Comparison of ENCODE assay signal across 21 cellular contexts in genomic region chr5:139016186-139016585, GRCh38.
DNase-seq lines count a peak whose midpoint lies in the region; ATAC-seq, FAIRE-seq and TF ChIP-seq lines count a peak whose summit lies in the region.
"Had no signal": no experiment of that assay in that cellular context is flagged by ENCODE, and none has a peak within 500 bp of the region (broad histone marks: within the 10 kb centered on the region; RNA-seq: fewer than 3 reads in every experiment).

No MANE protein-coding gene starts in this region.

- peaks cover 17% of the 10 kb centered on the region for H3K36me3 Mint-ChIP-seq in mesothelial cell of epicardium
- H3K36me3 Mint-ChIP-seq in activated T-cell treated with anti-CD3 and anti-CD28 coated beads, Interleukin-2, amount 50 U/mL, for 4 hours (ENCODE audit: insufficient read depth) = peaks cover 40% of the 10 kb centered on the region

- DNase-seq in RCC 7860 (ENCODE audit: low spot score) (peak; percentile 31), amniotic epithelial cell (ENCODE audit: low read depth) (peak; percentile 36), kidney glomerular epithelial cell (lab: John Stamatoyannopoulos, UW) (peak; percentile 16), mesothelial cell of epicardium (ENCODE audit: low spot score in 2 of 2, unreplicated experiment in 2 of 2) (no peak), cortex of kidney (lab: John Stamatoyannopoulos, UW) (no peak), NCI-H2196 (lab: John Stamatoyannopoulos, UW; ENCODE audit: unreplicated experiment) (no peak), dedifferentiated amniotic fluid mesenchymal stem cell (ENCODE audit: extremely low spot score) (no peak)
- DNase-seq in activated T-cell treated with anti-CD3 and anti-CD28 coated beads, Interleukin-2, amount 50 U/mL, for 4 hours = no peak
- DNase-seq: AML-193; Caco-2; Calu3; CD4-positive, alpha-beta T cell; CD8-positive, alpha-beta T cell; DMS79 treated with DMSO at 0.1 percent for 48 hours; GF-D8 had no signal

- no peak for ATAC-seq in activated T-cell treated with anti-CD3 and anti-CD28 coated beads, Interleukin-2, amount 50 U/mL, for 4 hours
- ATAC-seq: A549; CD8-positive, alpha-beta T cell had no signal

- TF ChIP-seq CTCF in mesothelial cell of epicardium (IDR thresholded peaks at IDR 0.05; ENCODE audit: unreplicated experiment) = no peak

- peak; percentile 82 for FAIRE-seq in RCC 7860 (lab: Jason Lieb, UNC)
- FAIRE-seq: A549, D721Med, G401.6, GM12891, GM19239 had no signal

- peak overlapping the region; percentile 4 for H3K27ac Mint-ChIP-seq in mesothelial cell of epicardium
- H3K27ac Mint-ChIP-seq: B cell; CD4-positive, alpha-beta T cell; CD8-positive, alpha-beta T cell had no signal

- no peaks in the 10 kb centered on the region for H3K9me3 Mint-ChIP-seq in mesothelial cell of epicardium
- H3K9me3 Mint-ChIP-seq in activated T-cell treated with anti-CD3 and anti-CD28 coated beads, Interleukin-2, amount 50 U/mL, for 4 hours = no peaks in the 10 kb centered on the region
- H3K9me3 Mint-ChIP-seq: CD4-positive, alpha-beta T cell; CD8-positive, alpha-beta T cell had no signal

- H3K4me3 Mint-ChIP-seq in mesothelial cell of epicardium = no peak overlapping the region
- H3K4me3 Mint-ChIP-seq in activated T-cell treated with anti-CD3 and anti-CD28 coated beads, Interleukin-2, amount 50 U/mL, for 4 hours = no peak overlapping the region
- H3K4me3 Mint-ChIP-seq: B cell; CD4-positive, alpha-beta T cell; CD8-positive, alpha-beta T cell had no signal

- H3K4me1 Mint-ChIP-seq in mesothelial cell of epicardium = peaks cover 54% of the 10 kb centered on the region
- peaks cover 3% of the 10 kb centered on the region for H3K4me1 Mint-ChIP-seq in activated T-cell treated with anti-CD3 and anti-CD28 coated beads, Interleukin-2, amount 50 U/mL, for 4 hours (ENCODE audit: low read depth)
- H3K4me1 Mint-ChIP-seq: B cell had no signal

- H3K27me3 Mint-ChIP-seq in mesothelial cell of epicardium (ENCODE audit: low read depth) = no peaks in the 10 kb centered on the region
- H3K27me3 Mint-ChIP-seq in activated T-cell treated with anti-CD3 and anti-CD28 coated beads, Interleukin-2, amount 50 U/mL, for 4 hours (ENCODE audit: low read depth) = no peaks in the 10 kb centered on the region
- H3K27me3 Mint-ChIP-seq: B cell; CD4-positive, alpha-beta T cell had no signal

Comparison
In these comparisons a context has a peak if more than half of its experiments do, and no peak if none do; other contexts are left out.
1. DNase-seq: peak in RCC 7860 (single experiment), amniotic epithelial cell (single experiment) and kidney glomerular epithelial cell (single experiment); none in mesothelial cell of epicardium (0 of 2), activated T-cell treated with anti-CD3 and anti-CD28 coated beads, Interleukin-2, amount 50 U/mL, for 4 hours (single experiment), cortex of kidney (single experiment), NCI-H2196 (single experiment) and dedifferentiated amniotic fluid mesenchymal stem cell (single experiment).